Comparison of ENCODE assay signal across 15 cellular contexts in the genomic region with DNA sequence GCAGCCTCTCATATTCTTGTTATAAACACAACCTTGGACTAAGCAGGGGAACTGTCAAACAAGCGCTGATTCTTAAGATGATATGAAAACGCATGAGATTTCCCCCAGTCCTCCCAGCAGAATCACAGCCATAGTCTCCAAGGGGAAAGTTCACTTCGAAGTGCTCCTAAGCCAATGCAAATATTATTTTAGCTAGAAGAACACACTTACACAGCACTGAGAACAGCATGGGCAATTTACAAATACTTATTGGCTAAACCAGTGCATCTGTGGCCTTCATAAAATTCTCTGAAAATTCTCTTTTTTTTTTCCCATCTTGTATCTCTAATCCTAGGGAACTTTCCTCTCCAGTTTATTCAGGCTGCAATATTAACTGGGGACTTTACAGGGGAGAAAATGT.
DNase-seq lines count a peak whose midpoint lies in the region; ATAC-seq and TF ChIP-seq lines count a peak whose summit lies in the region.
"Had no signal": no experiment of that assay in that cellular context is flagged by ENCODE, and none has a peak within 500 bp of the region (broad histone marks: within the 10 kb centered on the region; RNA-seq: fewer than 3 reads in every experiment).

No MANE protein-coding gene starts in this region.

- ATAC-seq in left colon, result peak; percentile 74
- no peak for ATAC-seq in omental fat pad (ENCODE audit: low FRiP score)
- ATAC-seq: HepG2 had no signal

- no peaks in the 10 kb centered on the region for H3K79me1 ChIP-seq in neuronal stem cell (ENCODE audit: low read depth, low read length)

- H3K4me1 ChIP-seq in neuronal stem cell (ENCODE audit: control insufficient read depth in 2 of 2, insufficient read depth in 1 of 2, low read depth in 1 of 2, low read length in 2 of 2), result peaks cover 6 to 15% of the 10 kb centered on the region in 2 donors
- H3K4me1 ChIP-seq: BE2C, HAP-1 had no signal

- H2BK120ac ChIP-seq in neuronal stem cell (ENCODE audit: low read depth, low read length), result no peak overlapping the region

- TF ChIP-seq CTCF in omental fat pad (IDR thresholded peaks at IDR 0.05), result no peak

- H2BK12ac ChIP-seq in neuronal stem cell (ENCODE audit: low read length), result no peak overlapping the region

- no peak overlapping the region for H3K4ac ChIP-seq in neuronal stem cell (ENCODE audit: low read length)

- H4K91ac ChIP-seq in neuronal stem cell (ENCODE audit: low read depth, low read length, poor library complexity), result no peak overlapping the region

- no peak overlapping the region for H3K4me3 ChIP-seq in neuronal stem cell (ENCODE audit: low read length in 2 of 2)
- H3K4me3 ChIP-seq: HAP-1 had no signal

- no peaks in the 10 kb centered on the region for H3K27me3 ChIP-seq in neuronal stem cell (ENCODE audit: control insufficient read depth in 3 of 3, insufficient read depth in 3 of 3, low read depth in 1 of 3, low read length in 3 of 3)
- H3K27me3 ChIP-seq: BE2C had no signal

- no peak overlapping the region for H3K27ac ChIP-seq in neuronal stem cell (replicated peaks; ENCODE audit: low read length)
- H3K27ac ChIP-seq: C4-2B had no signal

- H2AFZ ChIP-seq in neuronal stem cell (ENCODE audit: low read length), result peak overlapping the region; percentile 42

- no CpG with 5 or more reads among the region's 3 CpGs for WGBS in neuronal stem cell (ENCODE audit: extremely low coverage in 2 of 2, insufficient read length in 2 of 2, insufficient replicate concordance in 1 of 2), 2 donors

- H3K4me2 ChIP-seq in neuronal stem cell (ENCODE audit: insufficient read depth, low read length, poor library complexity, severe bottlenecking), result no peak overlapping the region

- DNase-seq in NCI-H2227 (lab: John Stamatoyannopoulos, UW; ENCODE audit: unreplicated experiment) (peak; percentile 3), NCI-H2227 treated with DMSO at 0.1 percent for 48 hours (lab: John Stamatoyannopoulos, UW) (no peak), NCI-H69 (lab: John Stamatoyannopoulos, UW) (peak; percentile 80), left colon (no peak), neuronal stem cell (ENCODE audit: low spot score) (no peak), omental fat pad (ENCODE audit: low spot score) (no peak), SKM-1 treated with dmso at 0.1 percent for 144 hours (lab: John Stamatoyannopoulos, UW; ENCODE audit: unreplicated experiment) (no peak), AML-193 (lab: John Stamatoyannopoulos, UW) (no peak)
- DNase-seq: BE2C; CD4-positive, alpha-beta memory T cell; DMS79 treated with DMSO at 0.1 percent for 48 hours; EL had no signal

- intact Hi-C loops in left colon (cut with DNase I, micrococcal nuclease), result no loop called here

- H2BK5ac ChIP-seq in neuronal stem cell (ENCODE audit: low read length), result no peak overlapping the region

- no peak overlapping the region for H3K18ac ChIP-seq in neuronal stem cell (ENCODE audit: low read length)

- no peaks in the 10 kb centered on the region for H3K9me3 ChIP-seq in neuronal stem cell (replicated peaks in 1 of 2; ENCODE audit: control insufficient read depth in 2 of 2, insufficient read depth in 1 of 2, low read depth in 1 of 2, low read length in 2 of 2)
- H3K9me3 ChIP-seq: BE2C, HAP-1 had no signal

- no peak overlapping the region for H3K9ac ChIP-seq in neuronal stem cell (ENCODE audit: low read depth, low read length, poor library complexity)

- no peak overlapping the region for H4K8ac ChIP-seq in neuronal stem cell (ENCODE audit: low read depth, low read length)

- H2BK15ac ChIP-seq in neuronal stem cell (ENCODE audit: low read length), result no peak overlapping the region

- H2AK5ac ChIP-seq in neuronal stem cell (ENCODE audit: low read depth, low read length), result no peak overlapping the region

- no peaks in the 10 kb centered on the region for H3K36me3 ChIP-seq in neuronal stem cell (replicated peaks in 1 of 2; ENCODE audit: control insufficient read depth in 2 of 2, insufficient read depth in 2 of 2, low read length in 2 of 2)
- H3K36me3 ChIP-seq: BE2C, HAP-1 had no signal

- no peak overlapping the region for H3K14ac ChIP-seq in neuronal stem cell (ENCODE audit: low read length)

- H3K23ac ChIP-seq in neuronal stem cell (ENCODE audit: low read depth, low read length, poor library complexity), result no peak overlapping the region

Comparison
In these comparisons a context has a peak if more than half of its experiments do, and no peak if none do; other contexts are left out.
1. DNase-seq: peak in NCI-H2227 (single experiment) and NCI-H69 (single experiment); none in NCI-H2227 treated with DMSO at 0.1 percent for 48 hours (single experiment), left colon (0 of 2), neuronal stem cell (single experiment), omental fat pad (single experiment), SKM-1 treated with dmso at 0.1 percent for 144 hours (single experiment) and AML-193 (0 of 2).